Comparison of ENCODE assay signal across 12 cellular contexts in the genomic region with DNA sequence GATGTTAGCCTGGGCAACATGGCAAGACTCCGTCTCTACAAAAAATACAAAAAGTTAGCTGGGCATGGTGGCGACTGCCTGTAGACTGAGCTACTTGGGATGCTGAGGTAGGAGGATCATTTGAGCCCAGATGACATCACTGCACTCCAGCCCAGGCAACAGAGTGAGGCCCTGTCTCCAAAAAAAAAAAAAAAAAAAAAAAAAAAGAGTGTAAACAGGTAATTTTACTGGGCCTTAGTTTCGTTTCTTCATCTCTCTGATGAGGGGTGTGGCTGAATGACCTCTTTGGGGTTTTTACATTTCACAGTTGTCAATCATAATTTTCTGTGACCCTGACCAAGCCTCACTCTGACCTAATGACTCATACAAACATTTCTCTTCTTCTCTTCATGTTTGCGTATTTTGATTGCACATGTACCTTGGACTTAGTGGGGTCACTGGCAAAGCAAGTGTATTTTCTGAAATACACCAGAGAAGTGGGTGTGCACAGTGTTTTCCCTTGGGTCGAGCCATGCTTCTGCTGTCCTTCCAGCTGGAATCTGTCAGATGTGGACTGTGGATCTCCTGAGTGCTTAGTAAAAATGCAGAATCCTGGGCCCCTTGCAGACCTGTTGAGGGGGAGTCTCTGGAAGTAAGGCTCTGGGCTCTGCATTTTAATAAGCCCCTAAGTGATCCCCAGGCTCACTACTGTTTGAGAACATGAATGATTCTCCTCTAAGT.
DNase-seq lines count a peak whose midpoint lies in the region; ATAC-seq and TF ChIP-seq lines count a peak whose summit lies in the region.
"Had no signal": no experiment of that assay in that cellular context is flagged by ENCODE, and none has a peak within 500 bp of the region (broad histone marks: within the 10 kb centered on the region; RNA-seq: fewer than 3 reads in every experiment).

No MANE protein-coding gene starts in this region.

- H3K4me1 Mint-ChIP-seq in type B pancreatic cell (ENCODE audit: unreplicated experiment) = peaks cover 47% of the 10 kb centered on the region

- in situ Hi-C loops in brain microvascular endothelial cell (cut with HindIII; ENCODE audit: low pct_ligation_motif_present, low sequenced_read_pairs) = no loop called here

- H3K36me3 Mint-ChIP-seq in type B pancreatic cell = peaks cover 20% of the 10 kb centered on the region

- H3K36me3 ChIP-seq in cardiac muscle cell (no peaks in the 10 kb centered on the region), brain microvascular endothelial cell (replicated peaks) (peaks cover 3% of the 10 kb centered on the region)
- H3K36me3 ChIP-seq: ovary had no signal

- H3K27ac Mint-ChIP-seq in type B pancreatic cell = peak overlapping the region; percentile 3

- H3K4me1 ChIP-seq in cardiac muscle cell (ENCODE audit: low read depth) = peaks cover 25% of the 10 kb centered on the region

- H3K4me3 Mint-ChIP-seq in type B pancreatic cell = no peak overlapping the region
- H3K4me3 Mint-ChIP-seq: brain had no signal

- ATAC-seq in HG03342 (IDR thresholded peaks at IDR 0.05; ENCODE audit: unreplicated experiment) (peak; percentile 59), HG03196 (IDR thresholded peaks at IDR 0.05; ENCODE audit: unreplicated experiment) (no peak)

- peaks cover 5% of the 10 kb centered on the region for H3K9me3 Mint-ChIP-seq in type B pancreatic cell

- intact Hi-C loops in cardiac septum (cut with DNase I) = no loop called here

- DNase-seq in cardiac muscle cell (ENCODE audit: low read depth in 1 of 2, low spot score in 1 of 2) = no peak
- DNase-seq in cardiac septum (ENCODE audit: low spot score) = no peak
- no peak for DNase-seq in brain microvascular endothelial cell
- no peak for DNase-seq in type B pancreatic cell (ENCODE audit: extremely low spot score, unreplicated experiment)
- no peak for DNase-seq in NCI-H524 (lab: John Stamatoyannopoulos, UW)
- no peak for DNase-seq in NCI-H146 treated with DMSO at 0.1 percent for 48 hours (lab: John Stamatoyannopoulos, UW; ENCODE audit: unreplicated experiment)
- DNase-seq: NCI-H774, ovary, testis had no signal

- H3K9me3 ChIP-seq in cardiac muscle cell (ENCODE audit: low read depth) = no peaks in the 10 kb centered on the region
- H3K9me3 ChIP-seq: ovary, testis had no signal

- no peaks in the 10 kb centered on the region for H3K27me3 ChIP-seq in cardiac muscle cell
- H3K27me3 ChIP-seq in brain microvascular endothelial cell (replicated peaks) = no peaks in the 10 kb centered on the region
- H3K27me3 ChIP-seq: ovary, testis had no signal

- H3K27me3 Mint-ChIP-seq in type B pancreatic cell = no peaks in the 10 kb centered on the region
- H3K27me3 Mint-ChIP-seq: brain had no signal

- no peak for TF ChIP-seq CTCF in cardiac muscle cell (IDR thresholded peaks at IDR 0.05; ENCODE audit: low read depth, low read length)
- TF ChIP-seq CTCF in brain microvascular endothelial cell (IDR thresholded peaks at IDR 0.05; ENCODE audit: low read depth, low read length, missing control alignments) = no peak
- TF ChIP-seq CTCF in type B pancreatic cell (conservative IDR thresholded peaks at IDR 0.05) = no peak

- peak overlapping the region; percentile 11 for H3K27ac ChIP-seq in cardiac muscle cell
- H3K27ac ChIP-seq in brain microvascular endothelial cell = peak overlapping the region; percentile 23
- H3K27ac ChIP-seq: ovary, testis had no signal

- no peak overlapping the region for H3K4me3 ChIP-seq in cardiac muscle cell
- no peak overlapping the region for H3K4me3 ChIP-seq in brain microvascular endothelial cell (ENCODE audit: low read depth, low read length)
- H3K4me3 ChIP-seq: ovary, testis had no signal
